ENCODE assay signal across 22 cellular contexts in the genomic region with DNA sequence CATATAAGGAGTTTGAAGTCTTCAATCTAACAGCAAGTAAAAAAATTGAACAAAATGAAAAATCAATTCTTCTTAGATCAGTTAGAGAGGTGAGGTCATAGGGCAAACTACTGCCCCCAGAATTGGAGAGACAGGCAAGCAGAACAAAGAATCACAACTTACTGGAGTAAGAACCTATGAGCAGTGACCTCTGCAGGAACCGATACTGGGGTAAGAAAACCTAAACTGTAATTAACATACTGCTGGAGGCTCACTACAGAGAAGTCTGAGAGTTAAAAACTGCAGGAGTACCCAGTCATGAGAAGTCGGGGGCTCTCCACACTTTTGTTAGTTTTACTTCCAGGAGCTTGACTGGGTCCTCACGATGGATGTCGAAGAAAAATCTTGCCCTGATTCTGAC.
DNase-seq lines count a peak whose midpoint lies in the region; ATAC-seq lines count a peak whose summit lies in the region.
"Had no signal": no experiment of that assay in that cellular context is flagged by ENCODE, and none has a peak within 500 bp of the region (broad histone marks: within the 10 kb centered on the region; RNA-seq: fewer than 3 reads in every experiment).

No MANE protein-coding gene starts in this region.

- H3K27ac Mint-ChIP-seq in stimulated activated naive CD8-positive, alpha-beta T cell treated with anti-CD3 and anti-CD28 coated beads, Interleukin-15, amount 100 ng/mL, for 72 hours, result no peak overlapping the region
- H3K27ac Mint-ChIP-seq: activated naive CD4-positive, alpha-beta T cell treated with anti-CD3 and anti-CD28 coated beads, Interleukin-2, amount 50 U/mL, for 72 hours; activated T-helper 1 cell treated with anti-CD3 and anti-CD28 coated beads, Interleukin-12 subunit alpha, Interleukin-12 subunit beta, Interleukin-2, Interleukin-4 antibody, amounts not matched to agents 30 ng/mL and 10 ng/mL and 1 ng/mL, durations not matched to agents 14 hours and 24 hours and 36 hours; memory B cell; stimulated activated memory B cell treated with anti-CD40 and anti-IgM and Interleukin-4, amounts not matched to agents 10 μg/mL and 1 μg/mL and 100 μg/mL, for 72 hours had no signal

- ATAC-seq in GM19035 (IDR thresholded peaks at IDR 0.05; ENCODE audit: unreplicated experiment), result peak; percentile 64
- peak; percentile 88 for ATAC-seq in GM21529 (IDR thresholded peaks at IDR 0.05; ENCODE audit: unreplicated experiment)
- ATAC-seq in HG02943 (IDR thresholded peaks at IDR 0.05; ENCODE audit: low read depth, unreplicated experiment), result peak; percentile 58
- ATAC-seq in HG03565 (IDR thresholded peaks at IDR 0.05; ENCODE audit: unreplicated experiment), result peak; percentile 39
- ATAC-seq in HG03097 (IDR thresholded peaks at IDR 0.05; ENCODE audit: low FRiP score, unreplicated experiment), result no peak
- ATAC-seq in stimulated activated naive CD8-positive, alpha-beta T cell treated with anti-CD3 and anti-CD28 coated beads, Interleukin-15, amount 100 ng/mL, for 72 hours, result no peak
- no peak for ATAC-seq in GM18873 (IDR thresholded peaks at IDR 0.05; ENCODE audit: low FRiP score, unreplicated experiment)
- ATAC-seq: activated naive CD4-positive, alpha-beta T cell treated with anti-CD3 and anti-CD28 coated beads, Interleukin-2, amount 50 U/mL, for 72 hours; stimulated activated memory B cell treated with anti-CD40 and anti-IgM and Interleukin-4, amounts not matched to agents 10 μg/mL and 1 μg/mL and 100 μg/mL, for 72 hours had no signal

- no peak for DNase-seq in stimulated activated naive CD8-positive, alpha-beta T cell treated with anti-CD3 and anti-CD28 coated beads, Interleukin-15, amount 100 ng/mL, for 72 hours
- no peak for DNase-seq in NCI-H82 treated with DMSO at 0.1 percent for 48 hours (lab: John Stamatoyannopoulos, UW; ENCODE audit: unreplicated experiment)
- DNase-seq: activated CD4-positive, alpha-beta T cell treated with anti-CD3 and anti-CD28 coated beads for 4 hours; aorta; C1 segment of cervical spinal cord; Calu3; caudate nucleus; EL; glutamatergic neuron; nucleus accumbens; SIG-M5; small intestine had no signal

- H3K9me3 Mint-ChIP-seq in stimulated activated naive CD8-positive, alpha-beta T cell treated with anti-CD3 and anti-CD28 coated beads, Interleukin-15, amount 100 ng/mL, for 72 hours, result no peaks in the 10 kb centered on the region
- H3K9me3 Mint-ChIP-seq: activated naive CD4-positive, alpha-beta T cell treated with anti-CD3 and anti-CD28 coated beads, Interleukin-2, amount 50 U/mL, for 72 hours; activated T-helper 1 cell treated with anti-CD3 and anti-CD28 coated beads, Interleukin-12 subunit alpha, Interleukin-12 subunit beta, Interleukin-2, Interleukin-4 antibody, amounts not matched to agents 30 ng/mL and 10 ng/mL and 1 ng/mL, durations not matched to agents 14 hours and 24 hours and 36 hours; memory B cell; stimulated activated memory B cell treated with anti-CD40 and anti-IgM and Interleukin-4, amounts not matched to agents 10 μg/mL and 1 μg/mL and 100 μg/mL, for 72 hours had no signal

- no peaks in the 10 kb centered on the region for H3K27me3 Mint-ChIP-seq in stimulated activated naive CD8-positive, alpha-beta T cell treated with anti-CD3 and anti-CD28 coated beads, Interleukin-15, amount 100 ng/mL, for 72 hours

- H3K4me3 Mint-ChIP-seq in stimulated activated naive CD8-positive, alpha-beta T cell treated with anti-CD3 and anti-CD28 coated beads, Interleukin-15, amount 100 ng/mL, for 72 hours, result no peak overlapping the region
- H3K4me3 Mint-ChIP-seq: activated T-helper 1 cell treated with anti-CD3 and anti-CD28 coated beads, Interleukin-12 subunit alpha, Interleukin-12 subunit beta, Interleukin-2, Interleukin-4 antibody, amounts not matched to agents 30 ng/mL and 10 ng/mL and 1 ng/mL, durations not matched to agents 14 hours and 24 hours and 36 hours; memory B cell; stimulated activated memory B cell treated with anti-CD40 and anti-IgM and Interleukin-4, amounts not matched to agents 10 μg/mL and 1 μg/mL and 100 μg/mL, for 72 hours had no signal

- no peaks in the 10 kb centered on the region for H3K4me1 Mint-ChIP-seq in stimulated activated naive CD8-positive, alpha-beta T cell treated with anti-CD3 and anti-CD28 coated beads, Interleukin-15, amount 100 ng/mL, for 72 hours
- H3K4me1 Mint-ChIP-seq: memory B cell; stimulated activated memory B cell treated with anti-CD40 and anti-IgM and Interleukin-4, amounts not matched to agents 10 μg/mL and 1 μg/mL and 100 μg/mL, for 72 hours had no signal

Comparison
In these comparisons a context has a peak if more than half of its experiments do, and no peak if none do; other contexts are left out.
1. ATAC-seq: peak in GM19035 (single experiment), GM21529 (single experiment), HG02943 (single experiment) and HG03565 (single experiment); none in HG03097 (single experiment), stimulated activated naive CD8-positive, alpha-beta T cell treated with anti-CD3 and anti-CD28 coated beads, Interleukin-15, amount 100 ng/mL, for 72 hours (single experiment) and GM18873 (single experiment).